1 cellular context compared by ENCODE assay signal in the genomic region with DNA sequence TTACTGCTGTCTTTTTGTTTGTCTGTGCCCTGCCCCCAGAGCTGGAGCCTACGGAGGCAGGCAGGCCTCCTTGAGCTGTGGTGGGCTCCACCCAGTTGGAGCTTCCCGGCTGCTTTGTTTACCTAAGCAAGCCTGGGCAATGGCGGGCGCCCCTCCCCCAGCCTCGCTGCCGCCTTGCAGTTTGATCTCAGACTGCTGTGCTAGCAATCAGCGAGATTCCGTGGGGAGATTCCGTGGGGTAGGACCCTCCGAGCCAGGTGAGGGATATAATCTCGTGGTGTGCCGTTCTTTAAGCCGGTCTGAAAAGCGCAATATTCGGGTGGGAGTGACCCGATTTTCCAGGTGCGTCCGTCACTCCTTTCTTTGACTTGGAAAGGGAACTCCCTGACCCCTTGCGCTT.
TF ChIP-seq lines count a peak whose summit lies in the region.

No MANE protein-coding gene starts in this region.

TF ChIP-seq in WTC11, 78 proteins besides CTCF, POLR2A, EP300 and RAD21:
- TF ChIP-seq FOXK1 (CRISPR knock-in tag; IDR thresholded peaks at IDR 0.05), result peak; percentile 50; the same call in 1 of the 2 replicates
